In the genomic region with DNA sequence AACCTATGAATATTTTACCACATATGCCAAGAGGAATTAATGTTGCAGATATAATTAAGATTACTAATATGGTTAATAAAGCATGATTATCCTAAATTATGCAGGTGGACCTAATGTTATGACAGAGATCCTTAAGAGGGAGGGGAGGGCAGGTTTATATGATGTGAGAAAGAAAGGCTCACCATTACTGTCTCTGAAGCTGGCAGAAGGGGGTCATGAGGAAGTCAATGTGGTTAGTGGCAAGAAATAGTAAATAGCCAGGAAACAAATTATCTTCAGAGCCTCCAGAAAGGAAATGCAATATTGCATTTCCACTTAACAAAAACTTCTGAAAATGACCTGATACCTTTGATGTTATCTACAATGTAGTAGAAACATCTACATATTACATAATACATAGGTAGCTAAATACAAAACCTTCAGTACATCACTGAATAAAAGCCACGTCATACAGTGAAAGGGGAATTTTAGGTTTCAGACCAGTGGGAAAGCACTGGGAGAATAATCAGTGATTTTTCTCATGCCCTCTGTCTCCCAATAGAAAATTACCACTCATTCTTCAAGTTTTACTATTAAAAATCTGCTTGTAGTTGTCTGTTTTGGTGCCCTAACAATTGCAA, we compare ENCODE assay signal across 26 cellular contexts.
A peak's percentile ranks its signal among the peaks of the same experiment; 100 is the strongest.
DNase-seq lines count a peak whose midpoint lies in the region; ATAC-seq and TF ChIP-seq lines count a peak whose summit lies in the region.
"Had no signal": no experiment of that assay in that cellular context is flagged by ENCODE, and none has a peak within 500 bp of the region (broad histone marks: within the 10 kb centered on the region; RNA-seq: fewer than 3 reads in every experiment).

No MANE protein-coding gene starts in this region.

- no peaks in the 10 kb centered on the region for H3K27me3 Mint-ChIP-seq in CD4-positive, alpha-beta memory T cell
- H3K27me3 Mint-ChIP-seq: activated CD4-positive, alpha-beta memory T cell treated with anti-CD3 and anti-CD28 coated beads, Interleukin-2, amount 10 ng/mL, durations not matched to agents 7 days and 5 days; naive thymus-derived CD8-positive, alpha-beta T cell had no signal

- no peaks in the 10 kb centered on the region for H3K36me3 Mint-ChIP-seq in CD4-positive, alpha-beta memory T cell
- H3K36me3 Mint-ChIP-seq: naive thymus-derived CD8-positive, alpha-beta T cell had no signal

- DNase-seq in tibial nerve (ENCODE audit: low spot score in 2 of 2) = no peak
- no peak for DNase-seq in activated gamma-delta T cell treated with Interleukin-2 at 50 U/mL for 16 hours
- DNase-seq in CD4-positive, alpha-beta memory T cell = no peak
- DNase-seq: activated CD4-positive, alpha-beta memory T cell treated with anti-CD3 and anti-CD28 coated beads, Interleukin-2, amount 10 ng/mL, durations not matched to agents 7 days and 5 days; activated CD8-positive, alpha-beta memory T cell treated with anti-CD3 and anti-CD28 coated beads, Interleukin-2, amount 50 U/mL, for 48 hours; activated naive CD4-positive, alpha-beta T cell treated with anti-CD3 and anti-CD28 coated beads, Interleukin-2, amount 50 U/mL, for 16 hours; amygdala; effector CD4-positive, alpha-beta T cell; HCEC 1CT; lower lobe of right lung; naive thymus-derived CD8-positive, alpha-beta T cell; NCI-H1417 treated with DMSO at 0.1 percent for 48 hours; NCI-H2107; NCI-H748 treated with DMSO at 0.1 percent for 48 hours; nucleus accumbens; RPMI8226; stimulated activated naive CD4-positive, alpha-beta T cell treated with Interleukin-2 at 50 U/mL for 16 hours had no signal

- CTCF ChIA-PET in CD4-positive, alpha-beta memory T cell (lab: Charles Lee; ENCODE audit: partially characterized antibody) = no interaction called here

- no peaks in the 10 kb centered on the region for H3K27me3 ChIP-seq in tibial nerve
- H3K27me3 ChIP-seq in CD4-positive, alpha-beta memory T cell (ENCODE audit: insufficient read depth, low read length) = no peaks in the 10 kb centered on the region
- H3K27me3 ChIP-seq: breast epithelium had no signal

- no peaks in the 10 kb centered on the region for H3K36me3 ChIP-seq in tibial nerve
- no peaks in the 10 kb centered on the region for H3K36me3 ChIP-seq in CD4-positive, alpha-beta memory T cell (ENCODE audit: insufficient read depth, low read length)
- H3K36me3 ChIP-seq: breast epithelium, lower lobe of right lung had no signal

- H3K4me1 Mint-ChIP-seq in CD4-positive, alpha-beta memory T cell = no peaks in the 10 kb centered on the region
- H3K4me1 Mint-ChIP-seq: activated CD4-positive, alpha-beta memory T cell treated with anti-CD3 and anti-CD28 coated beads, Interleukin-2, amount 10 ng/mL, durations not matched to agents 7 days and 5 days; naive thymus-derived CD8-positive, alpha-beta T cell had no signal

- ATAC-seq in GM18870 (IDR thresholded peaks at IDR 0.05; ENCODE audit: unreplicated experiment) = peak; percentile 56
- ATAC-seq in HG02623 (IDR thresholded peaks at IDR 0.05; ENCODE audit: unreplicated experiment) = peak; percentile 46
- ATAC-seq in HG03196 (IDR thresholded peaks at IDR 0.05; ENCODE audit: unreplicated experiment) = peak; percentile 56
- no peak for ATAC-seq in HG02588 (IDR thresholded peaks at IDR 0.05; ENCODE audit: unreplicated experiment)
- ATAC-seq: activated CD4-positive, CD25-positive, alpha-beta regulatory T cell treated with anti-CD3 and anti-CD28 coated beads, Interleukin-2, amount 50 U/mL, for 24 hours; lower lobe of right lung; naive thymus-derived CD8-positive, alpha-beta T cell had no signal

- H3K4me1 ChIP-seq in tibial nerve = no peaks in the 10 kb centered on the region
- no peaks in the 10 kb centered on the region for H3K4me1 ChIP-seq in CD4-positive, alpha-beta memory T cell (ENCODE audit: insufficient read depth, low read length)
- H3K4me1 ChIP-seq: breast epithelium, lower lobe of right lung had no signal

- TF ChIP-seq POLR2A in tibial nerve (IDR thresholded peaks at IDR 0.05) = no peak

- H3K27ac Mint-ChIP-seq in CD4-positive, alpha-beta memory T cell = no peak overlapping the region
- H3K27ac Mint-ChIP-seq: activated CD4-positive, alpha-beta memory T cell treated with anti-CD3 and anti-CD28 coated beads, Interleukin-2, amount 10 ng/mL, durations not matched to agents 7 days and 5 days; naive thymus-derived CD8-positive, alpha-beta T cell; T-helper 1 cell treated with Interleukin-12 subunit alpha and Interleukin-12 subunit beta and Interleukin-4 antibody, amounts not matched to agents 30 μg/mL and 1 μg/mL, for 36 hours had no signal

- H3K4me3 ChIP-seq in tibial nerve = no peak overlapping the region
- H3K4me3 ChIP-seq in CD4-positive, alpha-beta memory T cell (ENCODE audit: low read length in 2 of 2) = no peak overlapping the region
- H3K4me3 ChIP-seq: breast epithelium, lower lobe of right lung had no signal

- POLR2A ChIA-PET in CD4-positive, alpha-beta memory T cell (lab: Charles Lee; ENCODE audit: partially characterized antibody) = no interaction called here

- H3K27ac ChIP-seq in tibial nerve = no peak overlapping the region
- H3K27ac ChIP-seq in CD4-positive, alpha-beta memory T cell (ENCODE audit: low read depth, low read length) = no peak overlapping the region
- H3K27ac ChIP-seq: breast epithelium, HL-60, KMS-11, lower lobe of right lung had no signal

- no peak for TF ChIP-seq CTCF in tibial nerve (IDR thresholded peaks at IDR 0.05)

- no peak overlapping the region for H3K4me3 Mint-ChIP-seq in CD4-positive, alpha-beta memory T cell
- H3K4me3 Mint-ChIP-seq: activated CD4-positive, alpha-beta memory T cell treated with anti-CD3 and anti-CD28 coated beads, Interleukin-2, amount 10 ng/mL, durations not matched to agents 7 days and 5 days; naive thymus-derived CD8-positive, alpha-beta T cell; T-helper 1 cell treated with Interleukin-12 subunit alpha and Interleukin-12 subunit beta and Interleukin-4 antibody, amounts not matched to agents 30 μg/mL and 1 μg/mL, for 36 hours had no signal

- no peaks in the 10 kb centered on the region for H3K9me3 ChIP-seq in tibial nerve
- H3K9me3 ChIP-seq in CD4-positive, alpha-beta memory T cell (ENCODE audit: control insufficient read depth in 1 of 2, low read length in 2 of 2) = peaks cover 0 to 6% of the 10 kb centered on the region in 2 donors
- H3K9me3 ChIP-seq: breast epithelium, lower lobe of right lung had no signal

- H3K9me3 Mint-ChIP-seq in CD4-positive, alpha-beta memory T cell = peaks cover 0 to 7% (median under 1%) of the 10 kb centered on the region in 8 donors
- H3K9me3 Mint-ChIP-seq: T-helper 1 cell treated with Interleukin-12 subunit alpha and Interleukin-12 subunit beta and Interleukin-4 antibody, amounts not matched to agents 30 μg/mL and 1 μg/mL, for 36 hours had no signal

- WGBS in tibial nerve, 2 donors = 57 to 58% methylated on average over 1 of the region's 1 CpG

- intact Hi-C loops in CD4-positive, alpha-beta memory T cell (cut with micrococcal nuclease) = no loop called here

- no peak for TF ChIP-seq EP300 in tibial nerve (IDR thresholded peaks at IDR 0.05)
